ENCODE assay signal across 11 cellular contexts in the genomic region with DNA sequence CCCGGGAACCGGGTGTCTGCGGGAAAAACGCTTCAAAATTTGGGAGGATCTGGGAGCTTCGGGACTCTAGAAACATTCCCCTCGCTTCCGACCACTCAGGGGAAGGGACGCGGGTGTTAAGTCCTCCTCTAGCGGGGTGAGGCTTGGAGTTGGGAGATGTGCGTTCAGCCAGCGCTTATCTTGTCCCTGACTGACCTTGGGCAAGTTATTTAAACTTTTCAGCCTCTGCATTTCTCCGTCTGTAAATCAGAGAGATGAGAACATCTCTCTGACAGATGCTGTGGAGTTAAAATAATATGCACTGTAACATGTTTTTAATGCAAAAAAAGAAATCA.
DNase-seq lines count a peak whose midpoint lies in the region; ATAC-seq and TF ChIP-seq lines count a peak whose summit lies in the region.
"Had no signal": no experiment of that assay in that cellular context is flagged by ENCODE, and none has a peak within 500 bp of the region (broad histone marks: within the 10 kb centered on the region; RNA-seq: fewer than 3 reads in every experiment).

No MANE protein-coding gene starts in this region.

- peak overlapping the region; percentile 85 for H3K4me3 Mint-ChIP-seq in endothelial cell (ENCODE audit: unreplicated experiment)
- H3K4me3 Mint-ChIP-seq in nephron: peak overlapping the region; percentile 70 to 80 (median 77)

- no peak for TF ChIP-seq EP300 in gastroesophageal sphincter (IDR thresholded peaks at IDR 0.05)

- ATAC-seq in GM19328 (IDR thresholded peaks at IDR 0.05; ENCODE audit: unreplicated experiment): no peak
- ATAC-seq in HG02678 (IDR thresholded peaks at IDR 0.05; ENCODE audit: unreplicated experiment): no peak
- no peak for ATAC-seq in gastroesophageal sphincter

- TF ChIP-seq CTCF in AG04449 (IDR thresholded peaks at IDR 0.05; ENCODE audit: insufficient read depth, low read length, missing control alignments): no peak
- no peak for TF ChIP-seq CTCF in HFF-Myc (IDR thresholded peaks at IDR 0.05; ENCODE audit: low read depth, low read length, missing control alignments)
- no peak for TF ChIP-seq CTCF in endothelial cell (IDR thresholded peaks at IDR 0.05; ENCODE audit: unreplicated experiment)
- TF ChIP-seq CTCF in nephron (IDR thresholded peaks at IDR 0.05; ENCODE audit: unreplicated experiment in 3 of 3): no peak
- TF ChIP-seq CTCF in gastroesophageal sphincter (IDR thresholded peaks at IDR 0.05): no peak

- peaks cover 0 to 11% (median 0%) of the 10 kb centered on the region in 3 donors for H3K4me1 ChIP-seq in gastroesophageal sphincter

- WGBS in gastroesophageal sphincter (ENCODE audit: low coverage in 1 of 2), 2 donors: 3 to 4% methylated on average over 5 to 7 of the region's 13 CpGs

- CTCF ChIA-PET in AG04449 (lab: Yijun Ruan, JAX): no interaction called here

- no peak for DNase-seq in AG04449 (ENCODE audit: low read depth, low spot score)
- no peak for DNase-seq in HFF-Myc (ENCODE audit: extremely low read depth, low read depth)
- DNase-seq in endothelial cell (ENCODE audit: low spot score): no peak
- DNase-seq in hippocampal formation (lab: John Stamatoyannopoulos, UW): no peak
- DNase-seq: activated naive CD4-positive, alpha-beta T cell treated with Interleukin-2 at 50 U/mL for 16 hours; MV-4-11 had no signal

- H3K36me3 Mint-ChIP-seq in endothelial cell (ENCODE audit: low read depth, unreplicated experiment) (no peaks in the 10 kb centered on the region), nephron (ENCODE audit: low read depth) (no peaks in the 10 kb centered on the region)

- H3K9me3 ChIP-seq in gastroesophageal sphincter: no peaks in the 10 kb centered on the region
- H3K9me3 ChIP-seq: neutrophil had no signal

- POLR2A ChIA-PET in AG04449 (lab: Yijun Ruan, JAX): no interaction called here

- no peak overlapping the region for H3K27ac ChIP-seq in gastroesophageal sphincter
- H3K27ac ChIP-seq: neutrophil had no signal

- H3K27ac Mint-ChIP-seq in endothelial cell (ENCODE audit: unreplicated experiment): no peak overlapping the region
- H3K27ac Mint-ChIP-seq in nephron: no peak overlapping the region

- H3K4me1 Mint-ChIP-seq in endothelial cell (ENCODE audit: unreplicated experiment) (peaks cover 4% of the 10 kb centered on the region), nephron (no peaks in the 10 kb centered on the region)

- H3K9me3 Mint-ChIP-seq in endothelial cell (ENCODE audit: unreplicated experiment) (no peaks in the 10 kb centered on the region), nephron (no peaks in the 10 kb centered on the region)

- H3K27me3 Mint-ChIP-seq in endothelial cell (ENCODE audit: unreplicated experiment): peaks cover 19% of the 10 kb centered on the region
- H3K27me3 Mint-ChIP-seq in nephron (ENCODE audit: low read depth): peaks cover 76% of the 10 kb centered on the region

- H3K4me3 ChIP-seq in AG04449 (ENCODE audit: low read depth, low read length) (peak overlapping the region; percentile 48), HFF-Myc (replicated peaks; ENCODE audit: low read depth, low read length) (peak overlapping the region; percentile 27), gastroesophageal sphincter (peak overlapping the region in 1 of 2 donors; percentile 45)

- no peaks in the 10 kb centered on the region for H3K36me3 ChIP-seq in gastroesophageal sphincter
- H3K36me3 ChIP-seq: neutrophil had no signal

- H3K27me3 ChIP-seq in gastroesophageal sphincter: peaks cover 70% of the 10 kb centered on the region

- no peak for TF ChIP-seq POLR2A in gastroesophageal sphincter (IDR thresholded peaks at IDR 0.05)
